In genomic region chr6:143536866-143537691, GRCh38 we compare ENCODE assay signal across 8 cellular contexts. TPM values are rescaled to one million over a fixed set of nuclear protein-coding genes. Genes with fewer than 3 reads are reported as not detected.
DNase-seq lines count a peak whose midpoint lies in the region; ATAC-seq and TF ChIP-seq lines count a peak whose summit lies in the region.

No MANE protein-coding gene starts in this region.

- H3K9me2 ChIP-seq in neural cell (ENCODE audit: insufficient read depth, low read length): no peaks in the 10 kb centered on the region

- TF ChIP-seq EP300 in neural cell (conservative IDR thresholded peaks at IDR 0.05; ENCODE audit: poor library complexity, severe bottlenecking): no peak

- TF ChIP-seq RAD21 in neural cell (conservative IDR thresholded peaks at IDR 0.05): peak; percentile 46

- peak; percentile 62 for ATAC-seq in GM19372 (IDR thresholded peaks at IDR 0.05; ENCODE audit: low read depth, unreplicated experiment)
- peak; percentile 66 for ATAC-seq in HG03457 (IDR thresholded peaks at IDR 0.05; ENCODE audit: unreplicated experiment)

- H3K9me3 ChIP-seq in neural cell (ENCODE audit: low read length): no peaks in the 10 kb centered on the region
- H3K9me3 ChIP-seq in thyroid gland: no peaks in the 10 kb centered on the region

- no peaks in the 10 kb centered on the region for H4K20me1 ChIP-seq in neural cell (ENCODE audit: insufficient read depth)

- peaks cover 5% of the 10 kb centered on the region for H3F3A ChIP-seq in neural cell (ENCODE audit: insufficient read depth, low read length, poor library complexity, severe bottlenecking)

- no peak overlapping the region for H2AFZ ChIP-seq in neural cell (ENCODE audit: low read depth, low read length)

- H3K27me3 ChIP-seq in BJ (ENCODE audit: control insufficient read depth, insufficient read depth, low read length) (peaks cover 2% of the 10 kb centered on the region; the same call in 1 of the 2 replicates), neural cell (ENCODE audit: insufficient read depth, low read depth, low read length) (peaks cover 17% of the 10 kb centered on the region), thyroid gland (no peaks in the 10 kb centered on the region)

- 1% methylated on average over 13 to 25 of the region's 103 CpGs for WGBS in thyroid gland, 2 donors

- CTCF ChIA-PET in BJ (lab: Yijun Ruan, JAX): interaction anchor here (0.9 to 1.9 kb wide), 5 partner anchors 12 to 476 kb away, joined by 3 to 9 read pairs (median 4); no protein-coding TSS in a partner anchor

- no peak for DNase-seq in BJ (ENCODE audit: low read depth)
- DNase-seq in RPMI8226: peak; percentile 60
- peak; percentile 87 for DNase-seq in activated effector memory CD4-positive, alpha-beta T cell treated with anti-CD3 and anti-CD28 coated beads, Interleukin-2, amount 50 U/mL, for 16 hours
- DNase-seq in foreskin fibroblast: peak; percentile 56 to 87
- DNase-seq in thyroid gland: peak; percentile 46 to 59

- H3K27ac ChIP-seq in neural cell (ENCODE audit: low read length) (no peak overlapping the region), thyroid gland (peak overlapping the region in 2 of 3 donors; percentile 52 to 61)

- POLR2A ChIA-PET in BJ (lab: Charles Lee): no interaction called here

- H3K79me2 ChIP-seq in neural cell (replicated peaks; ENCODE audit: insufficient read depth, low read length): no peaks in the 10 kb centered on the region

- TF ChIP-seq CTCF in BJ (IDR thresholded peaks at IDR 0.05; ENCODE audit: insufficient read depth, low read depth, low read length): peak; percentile 75
- TF ChIP-seq CTCF in foreskin fibroblast (IDR thresholded peaks at IDR 0.05; ENCODE audit: low read depth, low read length): peak; percentile 51
- peak; percentile 68 for TF ChIP-seq CTCF in neural cell (IDR thresholded peaks at IDR 0.05; ENCODE audit: poor library complexity, severe bottlenecking)
- TF ChIP-seq CTCF in thyroid gland (IDR thresholded peaks at IDR 0.05): peak in 1 of 6 experiments; percentile 50

- intact Hi-C loops in thyroid gland (cut with DNase I): no loop called here

- peak overlapping the region; percentile 42 for H3K4me2 ChIP-seq in neural cell (ENCODE audit: low read length)

- H3K36me3 ChIP-seq in BJ (ENCODE audit: control insufficient read depth, insufficient read depth, low read length) (no peaks in the 10 kb centered on the region), neural cell (ENCODE audit: insufficient read depth, low read length) (no peaks in the 10 kb centered on the region), thyroid gland (no peaks in the 10 kb centered on the region)

- peaks cover 0 to 5% of the 10 kb centered on the region in 2 donors for H3K4me1 ChIP-seq in thyroid gland

- no peak for TF ChIP-seq POLR2A in thyroid gland (IDR thresholded peaks at IDR 0.05)

- peak overlapping the region; percentile 47 for H3K4me3 ChIP-seq in BJ (ENCODE audit: low read depth, low read length)
- peak overlapping the region; percentile 59 to 74 for H3K4me3 ChIP-seq in foreskin fibroblast (ENCODE audit: low read depth in 1 of 2, low read length in 2 of 2)
- peak overlapping the region; percentile 74 for H3K4me3 ChIP-seq in neural cell (ENCODE audit: low read length)
- H3K4me3 ChIP-seq in thyroid gland (replicated peaks in 1 of 3): peak overlapping the region in 2 of 3 donors; percentile 9 to 35

- H3K9ac ChIP-seq in neural cell (ENCODE audit: low read length): peak overlapping the region; percentile 45

TF ChIP-seq in neural cell, 6 proteins besides CTCF, POLR2A, EP300 and RAD21:
- TF ChIP-seq TAF1 (IDR thresholded peaks at IDR 0.05; ENCODE audit: low read depth): peak; percentile 38
- TF ChIP-seq REST (IDR thresholded peaks at IDR 0.05; ENCODE audit: borderline replicate concordance): no peak
- TF ChIP-seq SMC3 (conservative IDR thresholded peaks at IDR 0.05; ENCODE audit: poor library complexity): peak; percentile 33
- TF ChIP-seq POLR2AphosphoS5 (IDR thresholded peaks at IDR 0.05): peak; percentile 27
- TF ChIP-seq EZH2 (IDR thresholded peaks at IDR 0.05; ENCODE audit: borderline replicate concordance, insufficient read depth, low read length, poor library complexity, severe bottlenecking): no peak
- TF ChIP-seq MXI1 (conservative IDR thresholded peaks at IDR 0.05; ENCODE audit: poor library complexity, severe bottlenecking): no peak

RNA-seq across cellular contexts. Expression of gene FUCA2, which starts 25.6 kb away (rescaled TPM):
- 37.1 and 47.7 TPM in 2 replicates for polyA plus RNA-seq in BJ (2011; rRNA removed)
- 10.3 and 14.3 TPM in 2 replicates for polyA minus RNA-seq in BJ (2011; rRNA and poly(A)+ RNA removed)
- 3.0 and 6.0 TPM in 2 replicates for polyA plus RNA-seq in neural cell
- 0.97 and 2.5 TPM in 2 replicates for polyA minus RNA-seq in neural cell
- total RNA-seq in thyroid gland: 10 to 100 TPM; 31.7 to 59.1 (median 44.7) TPM

Comparison
In these comparisons a context has a peak if more than half of its experiments do, and no peak if none do; other contexts are left out.
1. H3K4me3 ChIP-seq: peak in every context shown above with its lines; median percentile 74 in neural cell; 66 in foreskin fibroblast; 47 in BJ; 22 in thyroid gland.